ENCODE assay signal across 9 cellular contexts in the genomic region with DNA sequence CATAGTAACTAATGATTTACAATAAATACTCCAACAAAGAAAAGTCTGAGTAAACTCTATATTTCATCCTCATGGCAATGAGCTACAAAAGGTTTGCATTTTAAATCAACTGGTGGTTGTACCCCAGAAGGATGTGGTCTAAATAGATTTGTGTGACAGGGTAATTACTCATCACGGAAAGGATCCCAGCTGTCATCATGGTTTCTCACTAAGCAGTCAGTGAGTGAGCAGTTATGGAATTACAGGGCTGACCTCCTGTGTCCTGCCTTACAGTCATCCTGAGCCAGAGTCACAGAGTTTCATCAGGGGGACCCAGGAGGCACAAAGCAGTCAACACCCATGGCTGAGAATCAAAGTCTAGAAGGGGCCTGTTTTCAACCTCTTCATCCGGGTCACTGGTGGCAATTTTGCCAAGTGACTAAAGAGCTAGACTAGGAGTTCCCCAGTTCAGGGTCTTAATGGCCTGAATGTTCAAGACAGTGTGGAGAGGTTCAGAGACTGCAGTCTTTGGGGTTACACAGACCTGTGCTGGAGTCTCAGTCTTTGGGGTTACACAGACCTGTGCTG.
DNase-seq lines count a peak whose midpoint lies in the region; FAIRE-seq and TF ChIP-seq lines count a peak whose summit lies in the region.
"Had no signal": no experiment of that assay in that cellular context is flagged by ENCODE, and none has a peak within 500 bp of the region (broad histone marks: within the 10 kb centered on the region; RNA-seq: fewer than 3 reads in every experiment).

No MANE protein-coding gene starts in this region.

- TF ChIP-seq CTCF in bronchial epithelial cell (IDR thresholded peaks at IDR 0.05; ENCODE audit: insufficient read depth, low read length, severe bottlenecking): no peak

- DNase-seq in GM18507 (ENCODE audit: extremely low spot score, insufficient read length, low read depth) (peak; percentile 22), HCEC 1CT (peak; percentile 99), NCI-H524 treated with DMSO at 0.1 percent for 48 hours (lab: John Stamatoyannopoulos, UW) (peak; percentile 11), bronchial epithelial cell (ENCODE audit: low read depth) (peak; percentile 98), NCI-H345 treated with DMSO at 0.1 percent for 48 hours (lab: John Stamatoyannopoulos, UW; ENCODE audit: unreplicated experiment) (no peak), NCI-H1092 (lab: John Stamatoyannopoulos, UW) (no peak), LoVo (ENCODE audit: low spot score) (no peak)
- peak; percentile 22 to 56 (median 49) for DNase-seq in stimulated activated CD4-positive, alpha-beta T cell treated with anti-CD3 and anti-CD28 coated beads, TNF-alpha, amount 100 ng/mL, for 24 hours (ENCODE audit: low read depth in 3 of 3)

- no peaks in the 10 kb centered on the region for H3K36me3 ChIP-seq in bronchial epithelial cell (ENCODE audit: control insufficient read depth, insufficient read depth, low read length)

- H3K27me3 ChIP-seq in bronchial epithelial cell (ENCODE audit: control insufficient read depth, insufficient read depth, low read length): no peaks in the 10 kb centered on the region

- peak; percentile 94 for FAIRE-seq in GM18507 (lab: Jason Lieb, UNC)
- no peak for FAIRE-seq in bronchial epithelial cell (lab: Jason Lieb, UNC)

- H3K4me3 ChIP-seq in bronchial epithelial cell (ENCODE audit: low read depth, low read length): no peak overlapping the region
- H3K4me3 ChIP-seq: skin epidermis had no signal

Comparison
In these comparisons a context has a peak if more than half of its experiments do, and no peak if none do; other contexts are left out.
1. DNase-seq: peak in GM18507 (single experiment), HCEC 1CT (single experiment), NCI-H524 treated with DMSO at 0.1 percent for 48 hours (single experiment), bronchial epithelial cell (single experiment) and stimulated activated CD4-positive, alpha-beta T cell treated with anti-CD3 and anti-CD28 coated beads, TNF-alpha, amount 100 ng/mL, for 24 hours (3 of 3); none in NCI-H345 treated with DMSO at 0.1 percent for 48 hours (single experiment), NCI-H1092 (single experiment) and LoVo (single experiment).